In genomic region chr6:137775720-137776119, GRCh38 we compare ENCODE assay signal across 1 cellular context.
TF ChIP-seq lines count a peak whose summit lies in the region.

No MANE protein-coding gene starts in this region.

TF ChIP-seq in IMR-90, 13 proteins besides CTCF, POLR2A, EP300 and RAD21:
- TF ChIP-seq MXI1 (IDR thresholded peaks at IDR 0.05; ENCODE audit: borderline replicate concordance, low read depth, low read length) (no peak), CEBPB (IDR thresholded peaks at IDR 0.05; ENCODE audit: low read depth, low read length) (no peak), SMC3 (IDR thresholded peaks at IDR 0.05; ENCODE audit: low read depth, low read length) (no peak), BHLHE40 (IDR thresholded peaks at IDR 0.05; ENCODE audit: low read depth, low read length) (no peak), RFX5 (IDR thresholded peaks at IDR 0.05; ENCODE audit: low read depth, low read length) (no peak), NFE2L2 (IDR thresholded peaks at IDR 0.05; ENCODE audit: low read depth, low read length) (no peak), MAZ (IDR thresholded peaks at IDR 0.05; ENCODE audit: borderline replicate concordance, low read depth, low read length) (no peak), FOS (IDR thresholded peaks at IDR 0.05; ENCODE audit: low read depth, low read length) (no peak), RCOR1 (IDR thresholded peaks at IDR 0.05; ENCODE audit: insufficient replicate concordance, low read length) (no peak), CHD1 (IDR thresholded peaks at IDR 0.05; ENCODE audit: low read depth, low read length) (no peak), MAFK (IDR thresholded peaks at IDR 0.05; ENCODE audit: low read depth, low read length) (no peak)
- TF ChIP-seq, protein P1, sequence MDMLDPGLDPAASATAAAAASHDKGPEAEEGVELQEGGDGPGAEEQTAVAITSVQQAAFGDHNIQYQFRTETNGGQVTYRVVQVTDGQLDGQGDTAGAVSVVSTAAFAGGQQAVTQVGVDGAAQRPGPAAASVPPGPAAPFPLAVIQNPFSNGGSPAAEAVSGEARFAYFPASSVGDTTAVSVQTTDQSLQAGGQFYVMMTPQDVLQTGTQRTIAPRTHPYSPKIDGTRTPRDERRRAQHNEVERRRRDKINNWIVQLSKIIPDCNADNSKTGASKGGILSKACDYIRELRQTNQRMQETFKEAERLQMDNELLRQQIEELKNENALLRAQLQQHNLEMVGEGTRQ (IDR thresholded peaks at IDR 0.05; ENCODE audit: low read depth, low read length) = no peak
- TF ChIP-seq, protein P2, sequence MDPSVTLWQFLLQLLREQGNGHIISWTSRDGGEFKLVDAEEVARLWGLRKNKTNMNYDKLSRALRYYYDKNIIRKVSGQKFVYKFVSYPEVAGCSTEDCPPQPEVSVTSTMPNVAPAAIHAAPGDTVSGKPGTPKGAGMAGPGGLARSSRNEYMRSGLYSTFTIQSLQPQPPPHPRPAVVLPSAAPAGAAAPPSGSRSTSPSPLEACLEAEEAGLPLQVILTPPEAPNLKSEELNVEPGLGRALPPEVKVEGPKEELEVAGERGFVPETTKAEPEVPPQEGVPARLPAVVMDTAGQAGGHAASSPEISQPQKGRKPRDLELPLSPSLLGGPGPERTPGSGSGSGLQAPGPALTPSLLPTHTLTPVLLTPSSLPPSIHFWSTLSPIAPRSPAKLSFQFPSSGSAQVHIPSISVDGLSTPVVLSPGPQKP (IDR thresholded peaks at IDR 0.05; ENCODE audit: borderline replicate concordance, low read depth, low read length) = no peak
